8 cellular contexts compared by ENCODE assay signal in genomic region chr9:131733601-131734061, GRCh38. TPM values are rescaled to one million over a fixed set of nuclear protein-coding genes. Genes with fewer than 3 reads are reported as not detected.
DNase-seq lines count a peak whose midpoint lies in the region; ATAC-seq and TF ChIP-seq lines count a peak whose summit lies in the region.

No MANE protein-coding gene starts in this region.

- H3K36me3 ChIP-seq in GM06990 (ENCODE audit: control insufficient read depth, insufficient read depth, low read length) (no peaks in the 10 kb centered on the region; the same call in none of the 2 replicates), gastrocnemius medialis (no peaks in the 10 kb centered on the region)

- ATAC-seq in gastrocnemius medialis (peak; percentile 76 to 83), HG03159 (IDR thresholded peaks at IDR 0.05; ENCODE audit: unreplicated experiment) (no peak), GM21390 (IDR thresholded peaks at IDR 0.05; ENCODE audit: unreplicated experiment) (no peak), HG03280 (IDR thresholded peaks at IDR 0.05; ENCODE audit: unreplicated experiment) (no peak)

- H3K4me3 Mint-ChIP-seq in activated T-cell treated with anti-CD3 and anti-CD28 coated beads, Interleukin-2, amount 50 U/mL, for 24 hours, result peak overlapping the region; percentile 68

- DNase-seq in GM06990 (ENCODE audit: extremely low read depth, insufficient read length) (peak; percentile 79), NCI-H526 treated with DMSO at 0.1 percent for 48 hours (lab: John Stamatoyannopoulos, UW) (peak; percentile 32), fibroblast of villous mesenchyme (ENCODE audit: low read depth) (peak; percentile 98), gastrocnemius medialis (peak; percentile 83 to 96)
- DNase-seq in activated T-cell treated with anti-CD3 and anti-CD28 coated beads, Interleukin-2, amount 50 U/mL, for 24 hours, result peak; percentile 64

- peaks cover 89 to 90% of the 10 kb centered on the region in 2 donors for H3K4me1 ChIP-seq in gastrocnemius medialis

- TF ChIP-seq CTCF in GM06990 (IDR thresholded peaks at IDR 0.05; ENCODE audit: insufficient read depth, low read length, poor library complexity, severe bottlenecking), result no peak
- TF ChIP-seq CTCF in fibroblast of villous mesenchyme (IDR thresholded peaks at IDR 0.05; ENCODE audit: insufficient read depth, low read depth, low read length), result no peak
- no peak for TF ChIP-seq CTCF in gastrocnemius medialis (IDR thresholded peaks at IDR 0.05 in 4 of 5, conservative IDR thresholded peaks at IDR 0.05 in 1 of 5)

- peak overlapping the region; percentile 80 to 90 (median 88) for H3K27ac ChIP-seq in gastrocnemius medialis

- in situ Hi-C loops in gastrocnemius medialis (cut with MboI; ENCODE audit: low sequenced_read_pairs in 4 of 4), result loop anchor here (10.0 to 25.0 kb wide), 2 partner anchors 79 to 371 kb away; no protein-coding TSS in a partner anchor

- H3K36me3 Mint-ChIP-seq in activated T-cell treated with anti-CD3 and anti-CD28 coated beads, Interleukin-2, amount 50 U/mL, for 24 hours (ENCODE audit: low read depth), result peaks cover 50% of the 10 kb centered on the region

- H3K4me1 Mint-ChIP-seq in activated T-cell treated with anti-CD3 and anti-CD28 coated beads, Interleukin-2, amount 50 U/mL, for 24 hours (ENCODE audit: low read depth), result peaks cover 89% of the 10 kb centered on the region

- H3K9me3 Mint-ChIP-seq in activated T-cell treated with anti-CD3 and anti-CD28 coated beads, Interleukin-2, amount 50 U/mL, for 24 hours, result no peaks in the 10 kb centered on the region

- H3K9me3 ChIP-seq in gastrocnemius medialis, result no peaks in the 10 kb centered on the region

- H3K4me3 ChIP-seq in GM06990 (replicated peaks; ENCODE audit: low read depth, low read length) (peak overlapping the region; percentile 46), fibroblast of villous mesenchyme (ENCODE audit: low read depth, low read length) (no peak overlapping the region), gastrocnemius medialis (peak overlapping the region in 1 of 4 donors; percentile 11)

- H3K27me3 Mint-ChIP-seq in activated T-cell treated with anti-CD3 and anti-CD28 coated beads, Interleukin-2, amount 50 U/mL, for 24 hours, result no peaks in the 10 kb centered on the region

- peak overlapping the region; percentile 96 for H3K27ac Mint-ChIP-seq in activated T-cell treated with anti-CD3 and anti-CD28 coated beads, Interleukin-2, amount 50 U/mL, for 24 hours

- H3K27me3 ChIP-seq in GM06990 (replicated peaks; ENCODE audit: control insufficient read depth, insufficient read depth, low read length) (no peaks in the 10 kb centered on the region), gastrocnemius medialis (no peaks in the 10 kb centered on the region)

- intact Hi-C loops in gastrocnemius medialis (cut with DNase I; ENCODE audit: low total_unique reads), result loop anchor here (2.0 to 10.0 kb wide), 2 partner anchors 83 to 339 kb away; partner anchors contain the start of gene PRRC2B

- TF ChIP-seq POLR2A in gastrocnemius medialis (IDR thresholded peaks at IDR 0.05), result peak; percentile 44 to 57

RNA-seq across cellular contexts. Expression of gene RAPGEF1, which starts 6.2 kb away (rescaled TPM):
- total RNA-seq in fibroblast of villous mesenchyme (22.9 and 27.7 TPM in 2 replicates), gastrocnemius medialis (100 to 1,000 TPM; 123 to 296 (median 217) TPM)

Comparison
In these comparisons a context has a peak if more than half of its experiments do, and no peak if none do; other contexts are left out.
1. DNase-seq: peak in every context shown above with its lines; median percentile 98 in fibroblast of villous mesenchyme; 90 in gastrocnemius medialis; 79 in GM06990; 64 in activated T-cell treated with anti-CD3 and anti-CD28 coated beads, Interleukin-2, amount 50 U/mL, for 24 hours; 32 in NCI-H526 treated with DMSO at 0.1 percent for 48 hours.
2. ATAC-seq: peak in gastrocnemius medialis (2 of 2); none in HG03159 (single experiment), GM21390 (single experiment) and HG03280 (single experiment).